1 cellular context compared by ENCODE assay signal in the genomic region with DNA sequence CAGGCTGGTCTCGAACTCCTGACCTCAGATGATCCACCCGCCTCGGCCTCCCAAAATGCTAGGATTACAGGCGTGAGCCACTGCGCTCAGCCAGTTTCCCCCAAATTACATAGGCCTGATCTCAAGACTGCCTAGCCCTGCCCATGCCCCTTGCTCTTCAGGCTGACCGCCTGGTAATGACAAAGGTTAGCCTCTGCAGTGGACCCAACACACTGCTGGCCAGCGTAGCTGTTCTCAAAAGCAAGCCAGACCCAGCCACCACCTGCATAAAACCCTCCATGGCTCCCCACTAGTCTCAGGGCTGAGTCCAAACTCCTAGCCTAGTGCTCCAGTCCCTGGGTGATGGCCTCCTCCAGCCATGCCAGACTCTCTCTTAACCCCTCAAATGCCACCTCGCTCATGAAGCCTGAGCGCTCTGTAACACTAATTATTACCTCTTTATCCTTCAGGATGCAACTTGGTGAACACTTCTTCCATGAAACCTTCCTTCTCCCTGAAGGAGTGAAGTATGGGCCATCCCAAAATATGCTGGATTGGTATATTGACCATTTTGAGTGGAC.
TF ChIP-seq lines count a peak whose summit lies in the region.

No MANE protein-coding gene starts in this region.

TF ChIP-seq in HepG2, 621 proteins besides CTCF, POLR2A, EP300 and RAD21 (continues in another document):
- TF ChIP-seq MBNL3 (CRISPR knock-in tag; conservative IDR thresholded peaks at IDR 0.05) (no peak), POGZ (CRISPR knock-in tag; IDR thresholded peaks at IDR 0.05) (no peak), ZNF337 (CRISPR knock-in tag; IDR thresholded peaks at IDR 0.05; ENCODE audit: borderline replicate concordance, low read depth) (no peak), TBX2 (CRISPR knock-in tag; IDR thresholded peaks at IDR 0.05; ENCODE audit: borderline replicate concordance) (no peak), ZMYM3 (CRISPR knock-in tag; IDR thresholded peaks at IDR 0.05) (peak; percentile 90), ADNP (CRISPR knock-in tag; IDR thresholded peaks at IDR 0.05) (peak; percentile 81), STAT5B (CRISPR knock-in tag; IDR thresholded peaks at IDR 0.05) (no peak), ZNF687 (CRISPR knock-in tag; IDR thresholded peaks at IDR 0.05) (peak; percentile 17; the same call in 1 of the 2 replicates), CHD4 (IDR thresholded peaks at IDR 0.05; ENCODE audit: borderline replicate concordance, low read length) (peak; percentile 91), ZNF414 (CRISPR knock-in tag; IDR thresholded peaks at IDR 0.05) (0 out of 2 replicates have a peak, but pooled peaks have one; percentile 83), ZC3H4 (CRISPR knock-in tag; IDR thresholded peaks at IDR 0.05; ENCODE audit: borderline replicate concordance) (0 out of 2 replicates have a peak, but pooled peaks have one; percentile 8), SSRP1 (CRISPR knock-in tag; IDR thresholded peaks at IDR 0.05) (0 out of 2 replicates have a peak, but pooled peaks have one; percentile 29), ZFX (CRISPR knock-in tag; IDR thresholded peaks at IDR 0.05; ENCODE audit: low read depth) (peak; percentile 17; the same call in 1 of the 2 replicates), KDM5B (CRISPR knock-in tag; IDR thresholded peaks at IDR 0.05; ENCODE audit: borderline replicate concordance) (peak; percentile 52; the same call in 1 of the 2 replicates), MAX (IDR thresholded peaks at IDR 0.05) (peak; percentile 16; the same call in 1 of the 2 replicates), ZMYM2 (CRISPR knock-in tag; IDR thresholded peaks at IDR 0.05) (peak; percentile 76; the same call in 1 of the 2 replicates), ZBTB38 (CRISPR knock-in tag; IDR thresholded peaks at IDR 0.05) (peak; percentile 44; the same call in 1 of the 2 replicates), HDAC1 (CRISPR knock-in tag; IDR thresholded peaks at IDR 0.05) (peak; percentile 6; the same call in 1 of the 2 replicates), ZNF333 (CRISPR knock-in tag; IDR thresholded peaks at IDR 0.05; ENCODE audit: borderline replicate concordance) (peak; percentile 70; the same call in 1 of the 2 replicates)
- TF ChIP-seq, protein P1, sequence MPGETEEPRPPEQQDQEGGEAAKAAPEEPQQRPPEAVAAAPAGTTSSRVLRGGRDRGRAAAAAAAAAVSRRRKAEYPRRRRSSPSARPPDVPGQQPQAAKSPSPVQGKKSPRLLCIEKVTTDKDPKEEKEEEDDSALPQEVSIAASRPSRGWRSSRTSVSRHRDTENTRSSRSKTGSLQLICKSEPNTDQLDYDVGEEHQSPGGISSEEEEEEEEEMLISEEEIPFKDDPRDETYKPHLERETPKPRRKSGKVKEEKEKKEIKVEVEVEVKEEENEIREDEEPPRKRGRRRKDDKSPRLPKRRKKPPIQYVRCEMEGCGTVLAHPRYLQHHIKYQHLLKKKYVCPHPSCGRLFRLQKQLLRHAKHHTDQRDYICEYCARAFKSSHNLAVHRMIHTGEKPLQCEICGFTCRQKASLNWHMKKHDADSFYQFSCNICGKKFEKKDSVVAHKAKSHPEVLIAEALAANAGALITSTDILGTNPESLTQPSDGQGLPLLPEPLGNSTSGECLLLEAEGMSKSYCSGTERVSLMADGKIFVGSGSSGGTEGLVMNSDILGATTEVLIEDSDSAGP (CRISPR knock-in tag; IDR thresholded peaks at IDR 0.05; ENCODE audit: borderline replicate concordance): peak; percentile 27; the same call in 1 of the 2 replicates
- TF ChIP-seq, protein P2, sequence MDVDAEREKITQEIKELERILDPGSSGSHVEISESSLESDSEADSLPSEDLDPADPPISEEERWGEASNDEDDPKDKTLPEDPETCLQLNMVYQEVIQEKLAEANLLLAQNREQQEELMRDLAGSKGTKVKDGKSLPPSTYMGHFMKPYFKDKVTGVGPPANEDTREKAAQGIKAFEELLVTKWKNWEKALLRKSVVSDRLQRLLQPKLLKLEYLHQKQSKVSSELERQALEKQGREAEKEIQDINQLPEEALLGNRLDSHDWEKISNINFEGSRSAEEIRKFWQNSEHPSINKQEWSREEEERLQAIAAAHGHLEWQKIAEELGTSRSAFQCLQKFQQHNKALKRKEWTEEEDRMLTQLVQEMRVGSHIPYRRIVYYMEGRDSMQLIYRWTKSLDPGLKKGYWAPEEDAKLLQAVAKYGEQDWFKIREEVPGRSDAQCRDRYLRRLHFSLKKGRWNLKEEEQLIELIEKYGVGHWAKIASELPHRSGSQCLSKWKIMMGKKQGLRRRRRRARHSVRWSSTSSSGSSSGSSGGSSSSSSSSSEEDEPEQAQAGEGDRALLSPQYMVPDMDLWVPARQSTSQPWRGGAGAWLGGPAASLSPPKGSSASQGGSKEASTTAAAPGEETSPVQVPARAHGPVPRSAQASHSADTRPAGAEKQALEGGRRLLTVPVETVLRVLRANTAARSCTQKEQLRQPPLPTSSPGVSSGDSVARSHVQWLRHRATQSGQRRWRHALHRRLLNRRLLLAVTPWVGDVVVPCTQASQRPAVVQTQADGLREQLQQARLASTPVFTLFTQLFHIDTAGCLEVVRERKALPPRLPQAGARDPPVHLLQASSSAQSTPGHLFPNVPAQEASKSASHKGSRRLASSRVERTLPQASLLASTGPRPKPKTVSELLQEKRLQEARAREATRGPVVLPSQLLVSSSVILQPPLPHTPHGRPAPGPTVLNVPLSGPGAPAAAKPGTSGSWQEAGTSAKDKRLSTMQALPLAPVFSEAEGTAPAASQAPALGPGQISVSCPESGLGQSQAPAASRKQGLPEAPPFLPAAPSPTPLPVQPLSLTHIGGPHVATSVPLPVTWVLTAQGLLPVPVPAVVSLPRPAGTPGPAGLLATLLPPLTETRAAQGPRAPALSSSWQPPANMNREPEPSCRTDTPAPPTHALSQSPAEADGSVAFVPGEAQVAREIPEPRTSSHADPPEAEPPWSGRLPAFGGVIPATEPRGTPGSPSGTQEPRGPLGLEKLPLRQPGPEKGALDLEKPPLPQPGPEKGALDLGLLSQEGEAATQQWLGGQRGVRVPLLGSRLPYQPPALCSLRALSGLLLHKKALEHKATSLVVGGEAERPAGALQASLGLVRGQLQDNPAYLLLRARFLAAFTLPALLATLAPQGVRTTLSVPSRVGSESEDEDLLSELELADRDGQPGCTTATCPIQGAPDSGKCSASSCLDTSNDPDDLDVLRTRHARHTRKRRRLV (CRISPR knock-in tag; IDR thresholded peaks at IDR 0.05): 0 out of 2 replicates have a peak, but pooled peaks have one; percentile 8
- TF ChIP-seq, protein P3, sequence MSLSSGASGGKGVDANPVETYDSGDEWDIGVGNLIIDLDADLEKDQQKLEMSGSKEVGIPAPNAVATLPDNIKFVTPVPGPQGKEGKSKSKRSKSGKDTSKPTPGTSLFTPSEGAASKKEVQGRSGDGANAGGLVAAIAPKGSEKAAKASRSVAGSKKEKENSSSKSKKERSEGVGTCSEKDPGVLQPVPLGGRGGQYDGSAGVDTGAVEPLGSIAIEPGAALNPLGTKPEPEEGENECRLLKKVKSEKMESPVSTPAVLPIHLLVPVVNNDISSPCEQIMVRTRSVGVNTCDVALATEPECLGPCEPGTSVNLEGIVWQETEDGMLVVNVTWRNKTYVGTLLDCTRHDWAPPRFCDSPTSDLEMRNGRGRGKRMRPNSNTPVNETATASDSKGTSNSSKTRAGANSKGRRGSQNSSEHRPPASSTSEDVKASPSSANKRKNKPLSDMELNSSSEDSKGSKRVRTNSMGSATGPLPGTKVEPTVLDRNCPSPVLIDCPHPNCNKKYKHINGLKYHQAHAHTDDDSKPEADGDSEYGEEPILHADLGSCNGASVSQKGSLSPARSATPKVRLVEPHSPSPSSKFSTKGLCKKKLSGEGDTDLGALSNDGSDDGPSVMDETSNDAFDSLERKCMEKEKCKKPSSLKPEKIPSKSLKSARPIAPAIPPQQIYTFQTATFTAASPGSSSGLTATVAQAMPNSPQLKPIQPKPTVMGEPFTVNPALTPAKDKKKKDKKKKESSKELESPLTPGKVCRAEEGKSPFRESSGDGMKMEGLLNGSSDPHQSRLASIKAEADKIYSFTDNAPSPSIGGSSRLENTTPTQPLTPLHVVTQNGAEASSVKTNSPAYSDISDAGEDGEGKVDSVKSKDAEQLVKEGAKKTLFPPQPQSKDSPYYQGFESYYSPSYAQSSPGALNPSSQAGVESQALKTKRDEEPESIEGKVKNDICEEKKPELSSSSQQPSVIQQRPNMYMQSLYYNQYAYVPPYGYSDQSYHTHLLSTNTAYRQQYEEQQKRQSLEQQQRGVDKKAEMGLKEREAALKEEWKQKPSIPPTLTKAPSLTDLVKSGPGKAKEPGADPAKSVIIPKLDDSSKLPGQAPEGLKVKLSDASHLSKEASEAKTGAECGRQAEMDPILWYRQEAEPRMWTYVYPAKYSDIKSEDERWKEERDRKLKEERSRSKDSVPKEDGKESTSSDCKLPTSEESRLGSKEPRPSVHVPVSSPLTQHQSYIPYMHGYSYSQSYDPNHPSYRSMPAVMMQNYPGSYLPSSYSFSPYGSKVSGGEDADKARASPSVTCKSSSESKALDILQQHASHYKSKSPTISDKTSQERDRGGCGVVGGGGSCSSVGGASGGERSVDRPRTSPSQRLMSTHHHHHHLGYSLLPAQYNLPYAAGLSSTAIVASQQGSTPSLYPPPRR (CRISPR knock-in tag; IDR thresholded peaks at IDR 0.05; ENCODE audit: borderline replicate concordance): 0 out of 2 replicates have a peak, but pooled peaks have one; percentile 1
- TF ChIP-seq, protein P4, sequence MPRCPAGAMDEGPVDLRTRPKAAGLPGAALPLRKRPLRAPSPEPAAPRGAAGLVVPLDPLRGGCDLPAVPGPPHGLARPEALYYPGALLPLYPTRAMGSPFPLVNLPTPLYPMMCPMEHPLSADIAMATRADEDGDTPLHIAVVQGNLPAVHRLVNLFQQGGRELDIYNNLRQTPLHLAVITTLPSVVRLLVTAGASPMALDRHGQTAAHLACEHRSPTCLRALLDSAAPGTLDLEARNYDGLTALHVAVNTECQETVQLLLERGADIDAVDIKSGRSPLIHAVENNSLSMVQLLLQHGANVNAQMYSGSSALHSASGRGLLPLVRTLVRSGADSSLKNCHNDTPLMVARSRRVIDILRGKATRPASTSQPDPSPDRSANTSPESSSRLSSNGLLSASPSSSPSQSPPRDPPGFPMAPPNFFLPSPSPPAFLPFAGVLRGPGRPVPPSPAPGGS (CRISPR knock-in tag; IDR thresholded peaks at IDR 0.05): no peak
- TF ChIP-seq, protein P5, sequence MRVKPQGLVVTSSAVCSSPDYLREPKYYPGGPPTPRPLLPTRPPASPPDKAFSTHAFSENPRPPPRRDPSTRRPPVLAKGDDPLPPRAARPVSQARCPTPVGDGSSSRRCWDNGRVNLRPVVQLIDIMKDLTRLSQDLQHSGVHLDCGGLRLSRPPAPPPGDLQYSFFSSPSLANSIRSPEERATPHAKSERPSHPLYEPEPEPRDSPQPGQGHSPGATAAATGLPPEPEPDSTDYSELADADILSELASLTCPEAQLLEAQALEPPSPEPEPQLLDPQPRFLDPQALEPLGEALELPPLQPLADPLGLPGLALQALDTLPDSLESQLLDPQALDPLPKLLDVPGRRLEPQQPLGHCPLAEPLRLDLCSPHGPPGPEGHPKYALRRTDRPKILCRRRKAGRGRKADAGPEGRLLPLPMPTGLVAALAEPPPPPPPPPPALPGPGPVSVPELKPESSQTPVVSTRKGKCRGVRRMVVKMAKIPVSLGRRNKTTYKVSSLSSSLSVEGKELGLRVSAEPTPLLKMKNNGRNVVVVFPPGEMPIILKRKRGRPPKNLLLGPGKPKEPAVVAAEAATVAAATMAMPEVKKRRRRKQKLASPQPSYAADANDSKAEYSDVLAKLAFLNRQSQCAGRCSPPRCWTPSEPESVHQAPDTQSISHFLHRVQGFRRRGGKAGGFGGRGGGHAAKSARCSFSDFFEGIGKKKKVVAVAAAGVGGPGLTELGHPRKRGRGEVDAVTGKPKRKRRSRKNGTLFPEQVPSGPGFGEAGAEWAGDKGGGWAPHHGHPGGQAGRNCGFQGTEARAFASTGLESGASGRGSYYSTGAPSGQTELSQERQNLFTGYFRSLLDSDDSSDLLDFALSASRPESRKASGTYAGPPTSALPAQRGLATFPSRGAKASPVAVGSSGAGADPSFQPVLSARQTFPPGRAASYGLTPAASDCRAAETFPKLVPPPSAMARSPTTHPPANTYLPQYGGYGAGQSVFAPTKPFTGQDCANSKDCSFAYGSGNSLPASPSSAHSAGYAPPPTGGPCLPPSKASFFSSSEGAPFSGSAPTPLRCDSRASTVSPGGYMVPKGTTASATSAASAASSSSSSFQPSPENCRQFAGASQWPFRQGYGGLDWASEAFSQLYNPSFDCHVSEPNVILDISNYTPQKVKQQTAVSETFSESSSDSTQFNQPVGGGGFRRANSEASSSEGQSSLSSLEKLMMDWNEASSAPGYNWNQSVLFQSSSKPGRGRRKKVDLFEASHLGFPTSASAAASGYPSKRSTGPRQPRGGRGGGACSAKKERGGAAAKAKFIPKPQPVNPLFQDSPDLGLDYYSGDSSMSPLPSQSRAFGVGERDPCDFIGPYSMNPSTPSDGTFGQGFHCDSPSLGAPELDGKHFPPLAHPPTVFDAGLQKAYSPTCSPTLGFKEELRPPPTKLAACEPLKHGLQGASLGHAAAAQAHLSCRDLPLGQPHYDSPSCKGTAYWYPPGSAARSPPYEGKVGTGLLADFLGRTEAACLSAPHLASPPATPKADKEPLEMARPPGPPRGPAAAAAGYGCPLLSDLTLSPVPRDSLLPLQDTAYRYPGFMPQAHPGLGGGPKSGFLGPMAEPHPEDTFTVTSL (CRISPR knock-in tag; IDR thresholded peaks at IDR 0.05; ENCODE audit: borderline replicate concordance): peak; percentile 44; the same call in 1 of the 2 replicates
